Comparison of ENCODE assay signal across 8 cellular contexts in genomic region chr19:47228168-47228936, GRCh38. TPM values are rescaled to one million over a fixed set of nuclear protein-coding genes. Genes with fewer than 3 reads are reported as not detected.
DNase-seq lines count a peak whose midpoint lies in the region; ATAC-seq and TF ChIP-seq lines count a peak whose summit lies in the region.

No MANE protein-coding gene starts in this region.

- ATAC-seq in GM21576 (IDR thresholded peaks at IDR 0.05; ENCODE audit: unreplicated experiment), result no peak
- ATAC-seq in sciatic nerve, result no peak

- no peak for TF ChIP-seq CTCF in OCI-LY7 (conservative IDR thresholded peaks at IDR 0.05; ENCODE audit: low read length)
- TF ChIP-seq CTCF in right atrium auricular region (IDR thresholded peaks at IDR 0.05), result no peak

- peak overlapping the region; percentile 99 for H3K4me2 ChIP-seq in OCI-LY7 (ENCODE audit: low read length)

- H3K9me2 ChIP-seq in OCI-LY7 (ENCODE audit: insufficient read depth, low read length), result no peaks in the 10 kb centered on the region

- H3K79me2 ChIP-seq in OCI-LY7 (ENCODE audit: insufficient read depth, low read depth, low read length), result no peaks in the 10 kb centered on the region

- intact Hi-C loops in OCI-LY7 (cut with micrococcal nuclease; ENCODE audit: unreplicated experiment) (no loop called here), sciatic nerve (cut with DNase I) (no loop called here)

- POLR2A ChIA-PET in OCI-LY7 (lab: Charles Lee), result interaction anchor here (1.0 kb wide), 1 partner anchor 12 kb away, joined by 3 read pairs; no protein-coding TSS in a partner anchor

- H3K27me3 ChIP-seq in right atrium auricular region, result no peaks in the 10 kb centered on the region

- BruUV-seq in OCI-LY7 (replicated peaks; lab: Mats Ljungman, UMichigan), result no TSS peak

- CTCF ChIA-PET in OCI-LY7 (lab: Charles Lee; ENCODE audit: unreplicated experiment), result no interaction called here

- H3K36me3 ChIP-seq in OCI-LY7 (ENCODE audit: insufficient read depth, low read length) (peaks cover 6% of the 10 kb centered on the region; the same call in 1 of the 2 replicates), right atrium auricular region (no peaks in the 10 kb centered on the region)

- H3K4me1 ChIP-seq in OCI-LY7 (ENCODE audit: insufficient read depth, low read length, poor library complexity, severe bottlenecking) (peaks cover 65% of the 10 kb centered on the region), right atrium auricular region (peaks cover 0 to 54% of the 10 kb centered on the region in 2 donors)

- peak overlapping the region; percentile 90 for H3K4me3 ChIP-seq in OCI-LY7 (ENCODE audit: low read depth, low read length, poor library complexity, severe bottlenecking)
- H3K4me3 ChIP-seq in right atrium auricular region, result peak overlapping the region; percentile 45 to 84
- peak overlapping the region; percentile 49 to 99 (median 68) for H3K4me3 ChIP-seq in skin epidermis

- H2AFZ ChIP-seq in OCI-LY7 (ENCODE audit: low read length), result 0 out of 2 replicates have a peak overlapping the region, but pooled peaks have one; percentile 52

- no peaks in the 10 kb centered on the region for H4K20me1 ChIP-seq in OCI-LY7 (ENCODE audit: insufficient read depth, low read length)

- H3K27ac ChIP-seq in OCI-LY7 (ENCODE audit: low read depth, low read length, poor library complexity, severe bottlenecking), result peak overlapping the region; percentile 97
- peak overlapping the region; percentile 99 to 100 for H3K27ac ChIP-seq in right atrium auricular region
- H3K27ac ChIP-seq in skin epidermis, result peak overlapping the region in 20 of 21 experiments; percentile 88 to 99 (median 97)

- H3K9me3 ChIP-seq in OCI-LY7 (ENCODE audit: low read length), result no peaks in the 10 kb centered on the region
- H3K9me3 ChIP-seq in right atrium auricular region, result no peaks in the 10 kb centered on the region

- DNase-seq in NCI-H345 (lab: John Stamatoyannopoulos, UW) (peak; percentile 18), NCI-H345 treated with DMSO at 0.1 percent for 48 hours (lab: John Stamatoyannopoulos, UW; ENCODE audit: unreplicated experiment) (no peak), OCI-LY7 (ENCODE audit: low spot score) (peak; percentile 59), right atrium auricular region (ENCODE audit: low spot score) (no peak), sciatic nerve (ENCODE audit: low spot score) (no peak)
- DNase-seq in activated naive CD4-positive, alpha-beta T cell treated with anti-CD3 and anti-CD28 coated beads, Interleukin-2, amount 50 U/mL, for 16 hours, result peak; percentile 55

RNA-seq across cellular contexts. Expression of gene BBC3, which starts 2.6 kb away (rescaled TPM):
- total RNA-seq in OCI-LY7 (2014; rRNA removed; shearing (Covaris generic)), result 6.9 and 8.9 TPM in 2 replicates
- 10.5 and 13.2 TPM in 2 replicates for total RNA-seq in OCI-LY7 (2022)
- 1 to 10 TPM; 2.5 to 2.9 TPM for total RNA-seq in right atrium auricular region
- 5.4 TPM for total RNA-seq in sciatic nerve

RNA-seq across cellular contexts. Expression of gene CCDC9, which starts 28.0 kb away (rescaled TPM):
- total RNA-seq in OCI-LY7 (2014; rRNA removed; shearing (Covaris generic)), result 6.5 and 7.9 TPM in 2 replicates
- 19.3 and 19.7 TPM in 2 replicates for total RNA-seq in OCI-LY7 (2022)
- 10 to 100 TPM in 1 of 2 donors, 1 to 10 TPM in 1; 9.2 to 11.9 TPM for total RNA-seq in right atrium auricular region
- 42.4 TPM for total RNA-seq in sciatic nerve

RNA-seq across cellular contexts. Expression of gene INAFM1, which starts 46.3 kb away (rescaled TPM):
- 4.6 and 5.0 TPM in 2 replicates for total RNA-seq in OCI-LY7 (2014; rRNA removed; shearing (Covaris generic))
- total RNA-seq in OCI-LY7 (2022) (7.6 and 10.3 TPM in 2 replicates), right atrium auricular region (1 to 10 TPM; 1.9 to 7.0 TPM), sciatic nerve (28.2 TPM)

Comparison
In these comparisons a context has a peak if more than half of its experiments do, and no peak if none do; other contexts are left out.
1. DNase-seq: peak in NCI-H345 (single experiment), OCI-LY7 (single experiment) and activated naive CD4-positive, alpha-beta T cell treated with anti-CD3 and anti-CD28 coated beads, Interleukin-2, amount 50 U/mL, for 16 hours (single experiment); none in NCI-H345 treated with DMSO at 0.1 percent for 48 hours (single experiment), right atrium auricular region (single experiment) and sciatic nerve (single experiment).
2. Peak in every context shown above with its lines, with median percentiles within 50 percentile points of each other: H3K27ac ChIP-seq and H3K4me3 ChIP-seq.